ENCODE assay signal across 8 cellular contexts in genomic region chr9:108062680-108063079, GRCh38.
"Had no signal": no experiment of that assay in that cellular context is flagged by ENCODE, and none has a peak within 500 bp of the region (broad histone marks: within the 10 kb centered on the region; RNA-seq: fewer than 3 reads in every experiment).

No MANE protein-coding gene starts in this region.

- H3K4me3 ChIP-seq: GM12878 had no signal

- DNase-seq: GDM1, GF-D8 had no signal

- FAIRE-seq: G401.6, GM12878, GM12891, GM12892, GM18507, GM19239 had no signal

- ATAC-seq: GM12878 had no signal
